ENCODE assay signal across 1 cellular context in genomic region chr7:101507327-101507726, GRCh38.
TF ChIP-seq lines count a peak whose summit lies in the region.

No MANE protein-coding gene starts in this region.

TF ChIP-seq in WTC11, 78 proteins besides CTCF, POLR2A, EP300 and RAD21 (continued from another document):
- no peak for TF ChIP-seq STAT6 (CRISPR knock-in tag; conservative IDR thresholded peaks at IDR 0.05; ENCODE audit: low read depth)
- no peak for TF ChIP-seq USF1 (CRISPR knock-in tag; IDR thresholded peaks at IDR 0.05)
- TF ChIP-seq, protein P1, sequence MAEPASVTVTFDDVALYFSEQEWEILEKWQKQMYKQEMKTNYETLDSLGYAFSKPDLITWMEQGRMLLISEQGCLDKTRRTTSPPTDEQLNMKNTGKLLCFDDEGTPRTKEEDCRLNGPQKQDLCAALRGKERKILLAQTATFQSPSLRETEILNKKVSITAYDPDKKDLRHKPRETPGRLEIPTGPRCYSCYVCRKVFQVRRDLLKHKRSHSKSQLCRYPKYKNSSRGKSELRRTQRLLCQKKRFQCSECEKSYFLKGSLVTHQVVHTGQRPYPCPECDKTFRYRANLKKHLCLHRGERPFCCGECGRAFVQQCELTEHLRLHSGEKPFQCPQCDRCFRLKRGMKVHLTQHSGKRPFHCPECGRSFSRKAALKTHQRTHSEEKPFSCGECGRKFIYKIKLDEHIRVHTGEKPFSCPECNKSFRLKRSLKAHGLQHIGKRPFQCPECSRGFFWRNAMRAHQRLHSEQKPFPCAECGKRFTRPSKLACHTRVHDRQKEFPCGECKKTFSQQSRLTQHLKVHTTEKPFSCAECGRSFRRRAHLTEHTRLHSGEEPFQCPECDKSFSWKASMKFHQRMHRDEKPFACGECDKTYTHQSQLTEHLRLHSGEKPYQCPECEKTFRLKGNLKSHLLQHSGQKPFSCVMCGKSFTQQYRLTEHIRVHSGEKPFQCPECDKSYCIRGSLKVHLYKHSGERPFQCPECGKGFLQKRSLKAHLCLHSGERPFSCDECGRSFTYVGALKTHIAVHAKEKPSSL (CRISPR knock-in tag; conservative IDR thresholded peaks at IDR 0.05), result no peak
- TF ChIP-seq JUN (CRISPR knock-in tag; IDR thresholded peaks at IDR 0.05), result no peak
- no peak for TF ChIP-seq NR3C1 (CRISPR knock-in tag; conservative IDR thresholded peaks at IDR 0.05; ENCODE audit: low read depth)
- no peak for TF ChIP-seq NR2C2 (CRISPR knock-in tag; IDR thresholded peaks at IDR 0.05)
- TF ChIP-seq ELF4 (CRISPR knock-in tag; IDR thresholded peaks at IDR 0.05; ENCODE audit: low read depth), result no peak
